1 cellular context compared by ENCODE assay signal in the genomic region with DNA sequence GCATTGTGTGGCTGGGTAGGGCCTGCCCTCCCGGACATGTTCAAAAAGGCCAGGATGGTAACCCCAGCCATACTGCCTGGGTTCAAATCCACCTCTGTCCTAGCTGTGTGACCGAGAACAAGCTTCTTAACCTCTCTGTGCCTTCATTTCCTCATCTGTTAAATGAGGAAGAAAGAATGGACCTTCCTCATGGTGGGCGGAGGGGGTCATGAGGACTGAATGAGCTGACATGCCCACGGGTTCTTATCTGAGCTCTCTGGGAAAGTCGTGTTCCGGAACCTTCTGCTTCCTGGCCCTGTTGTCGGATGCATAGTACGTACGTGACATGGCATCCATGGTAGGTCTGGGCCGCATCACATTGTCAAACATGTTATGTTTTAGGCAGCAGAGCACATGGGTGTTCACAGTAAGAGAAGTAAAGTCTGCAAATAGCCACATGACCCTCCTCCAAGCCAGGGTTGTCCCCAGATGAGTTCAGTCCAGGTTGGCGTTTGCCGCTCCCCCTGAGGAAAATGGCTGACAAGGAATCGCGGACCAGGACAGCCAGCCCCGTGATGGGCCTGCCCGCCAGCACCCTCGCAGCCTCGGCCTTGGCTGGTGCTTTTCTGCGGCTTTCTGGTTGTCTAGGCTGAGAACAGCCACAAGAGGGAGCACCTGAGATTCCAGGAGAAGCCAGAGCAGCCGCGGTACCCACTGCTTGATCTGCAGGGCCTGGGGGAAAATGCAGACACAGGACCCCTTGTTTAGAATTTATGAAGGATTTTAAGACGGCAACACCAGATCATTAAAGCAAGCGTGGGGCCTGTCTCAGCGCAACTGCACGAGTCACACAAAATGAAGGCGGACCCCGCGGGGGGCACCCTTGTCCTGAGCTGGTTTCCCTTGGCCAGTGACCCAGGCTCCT.
A peak's percentile ranks its signal among the peaks of the same experiment; 100 is the strongest.
TF ChIP-seq lines count a peak whose summit lies in the region.

No MANE protein-coding gene starts in this region.

TF ChIP-seq in HepG2, 621 proteins besides CTCF, POLR2A, EP300 and RAD21 (continued from another document and continues in another):
- TF ChIP-seq, protein P1, sequence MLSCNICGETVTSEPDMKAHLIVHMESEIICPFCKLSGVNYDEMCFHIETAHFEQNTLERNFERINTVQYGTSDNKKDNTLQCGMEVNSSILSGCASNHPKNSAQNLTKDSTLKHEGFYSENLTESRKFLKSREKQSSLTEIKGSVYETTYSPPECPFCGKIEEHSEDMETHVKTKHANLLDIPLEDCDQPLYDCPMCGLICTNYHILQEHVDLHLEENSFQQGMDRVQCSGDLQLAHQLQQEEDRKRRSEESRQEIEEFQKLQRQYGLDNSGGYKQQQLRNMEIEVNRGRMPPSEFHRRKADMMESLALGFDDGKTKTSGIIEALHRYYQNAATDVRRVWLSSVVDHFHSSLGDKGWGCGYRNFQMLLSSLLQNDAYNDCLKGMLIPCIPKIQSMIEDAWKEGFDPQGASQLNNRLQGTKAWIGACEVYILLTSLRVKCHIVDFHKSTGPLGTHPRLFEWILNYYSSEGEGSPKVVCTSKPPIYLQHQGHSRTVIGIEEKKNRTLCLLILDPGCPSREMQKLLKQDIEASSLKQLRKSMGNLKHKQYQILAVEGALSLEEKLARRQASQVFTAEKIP (CRISPR knock-in tag; IDR thresholded peaks at IDR 0.05; ENCODE audit: borderline replicate concordance), result no peak
- TF ChIP-seq, protein P2, sequence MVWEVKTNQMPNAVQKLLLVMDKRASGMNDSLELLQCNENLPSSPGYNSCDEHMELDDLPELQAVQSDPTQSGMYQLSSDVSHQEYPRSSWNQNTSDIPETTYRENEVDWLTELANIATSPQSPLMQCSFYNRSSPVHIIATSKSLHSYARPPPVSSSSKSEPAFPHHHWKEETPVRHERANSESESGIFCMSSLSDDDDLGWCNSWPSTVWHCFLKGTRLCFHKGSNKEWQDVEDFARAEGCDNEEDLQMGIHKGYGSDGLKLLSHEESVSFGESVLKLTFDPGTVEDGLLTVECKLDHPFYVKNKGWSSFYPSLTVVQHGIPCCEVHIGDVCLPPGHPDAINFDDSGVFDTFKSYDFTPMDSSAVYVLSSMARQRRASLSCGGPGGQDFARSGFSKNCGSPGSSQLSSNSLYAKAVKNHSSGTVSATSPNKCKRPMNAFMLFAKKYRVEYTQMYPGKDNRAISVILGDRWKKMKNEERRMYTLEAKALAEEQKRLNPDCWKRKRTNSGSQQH (CRISPR knock-in tag; IDR thresholded peaks at IDR 0.05; ENCODE audit: low read depth), result no peak
- TF ChIP-seq ZNF430 (CRISPR knock-in tag; IDR thresholded peaks at IDR 0.05) (no peak), DR1 (CRISPR knock-in tag; IDR thresholded peaks at IDR 0.05) (0 out of 2 replicates have a peak, but pooled peaks have one; percentile 44), ELF1 (CRISPR knock-in tag; IDR thresholded peaks at IDR 0.05) (0 out of 2 replicates have a peak, but pooled peaks have one; percentile 23), SP2 (CRISPR knock-in tag; IDR thresholded peaks at IDR 0.05) (no peak), CREM (IDR thresholded peaks at IDR 0.05) (no peak), CREM (CRISPR knock-in tag; IDR thresholded peaks at IDR 0.05) (no peak), REPIN1 (CRISPR knock-in tag; IDR thresholded peaks at IDR 0.05; ENCODE audit: borderline replicate concordance, low read depth) (0 out of 2 replicates have a peak, but pooled peaks have one; percentile 66), MIER3 (CRISPR knock-in tag; IDR thresholded peaks at IDR 0.05; ENCODE audit: borderline replicate concordance) (no peak), ARID2 (CRISPR knock-in tag; IDR thresholded peaks at IDR 0.05; ENCODE audit: borderline replicate concordance) (no peak), ZNF660 (CRISPR knock-in tag; IDR thresholded peaks at IDR 0.05; ENCODE audit: borderline replicate concordance, low read depth) (no peak), ZNF558 (CRISPR knock-in tag; IDR thresholded peaks at IDR 0.05; ENCODE audit: borderline replicate concordance) (no peak), ZNF121 (CRISPR knock-in tag; IDR thresholded peaks at IDR 0.05) (peak; percentile 92), HNRNPLL (IDR thresholded peaks at IDR 0.05; ENCODE audit: low read depth, low read length, poor library complexity, severe bottlenecking) (no peak), RAD51 (IDR thresholded peaks at IDR 0.05; ENCODE audit: borderline replicate concordance) (no peak), STAT5B (CRISPR knock-in tag; IDR thresholded peaks at IDR 0.05) (no peak), ZBTB8A (CRISPR knock-in tag; IDR thresholded peaks at IDR 0.05; ENCODE audit: borderline replicate concordance, low read depth) (no peak), ZNF317 (CRISPR knock-in tag; IDR thresholded peaks at IDR 0.05) (peak; percentile 64; the same call in 1 of the 2 replicates), ZNF792 (CRISPR knock-in tag; IDR thresholded peaks at IDR 0.05) (no peak), NR1H2 (CRISPR knock-in tag; IDR thresholded peaks at IDR 0.05; ENCODE audit: borderline replicate concordance, low read depth) (no peak), CEBPB (IDR thresholded peaks at IDR 0.05; ENCODE audit: borderline replicate concordance, low read depth, low read length) (no peak)
- TF ChIP-seq, protein P3, sequence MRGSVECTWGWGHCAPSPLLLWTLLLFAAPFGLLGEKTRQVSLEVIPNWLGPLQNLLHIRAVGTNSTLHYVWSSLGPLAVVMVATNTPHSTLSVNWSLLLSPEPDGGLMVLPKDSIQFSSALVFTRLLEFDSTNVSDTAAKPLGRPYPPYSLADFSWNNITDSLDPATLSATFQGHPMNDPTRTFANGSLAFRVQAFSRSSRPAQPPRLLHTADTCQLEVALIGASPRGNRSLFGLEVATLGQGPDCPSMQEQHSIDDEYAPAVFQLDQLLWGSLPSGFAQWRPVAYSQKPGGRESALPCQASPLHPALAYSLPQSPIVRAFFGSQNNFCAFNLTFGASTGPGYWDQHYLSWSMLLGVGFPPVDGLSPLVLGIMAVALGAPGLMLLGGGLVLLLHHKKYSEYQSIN (CRISPR knock-in tag; IDR thresholded peaks at IDR 0.05; ENCODE audit: borderline replicate concordance), result no peak
- TF ChIP-seq, protein P4, sequence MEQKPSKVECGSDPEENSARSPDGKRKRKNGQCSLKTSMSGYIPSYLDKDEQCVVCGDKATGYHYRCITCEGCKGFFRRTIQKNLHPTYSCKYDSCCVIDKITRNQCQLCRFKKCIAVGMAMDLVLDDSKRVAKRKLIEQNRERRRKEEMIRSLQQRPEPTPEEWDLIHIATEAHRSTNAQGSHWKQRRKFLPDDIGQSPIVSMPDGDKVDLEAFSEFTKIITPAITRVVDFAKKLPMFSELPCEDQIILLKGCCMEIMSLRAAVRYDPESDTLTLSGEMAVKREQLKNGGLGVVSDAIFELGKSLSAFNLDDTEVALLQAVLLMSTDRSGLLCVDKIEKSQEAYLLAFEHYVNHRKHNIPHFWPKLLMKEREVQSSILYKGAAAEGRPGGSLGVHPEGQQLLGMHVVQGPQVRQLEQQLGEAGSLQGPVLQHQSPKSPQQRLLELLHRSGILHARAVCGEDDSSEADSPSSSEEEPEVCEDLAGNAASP (CRISPR knock-in tag; IDR thresholded peaks at IDR 0.05; ENCODE audit: borderline replicate concordance), result no peak; the same call in 1 of the 2 replicates
- TF ChIP-seq, protein P5, sequence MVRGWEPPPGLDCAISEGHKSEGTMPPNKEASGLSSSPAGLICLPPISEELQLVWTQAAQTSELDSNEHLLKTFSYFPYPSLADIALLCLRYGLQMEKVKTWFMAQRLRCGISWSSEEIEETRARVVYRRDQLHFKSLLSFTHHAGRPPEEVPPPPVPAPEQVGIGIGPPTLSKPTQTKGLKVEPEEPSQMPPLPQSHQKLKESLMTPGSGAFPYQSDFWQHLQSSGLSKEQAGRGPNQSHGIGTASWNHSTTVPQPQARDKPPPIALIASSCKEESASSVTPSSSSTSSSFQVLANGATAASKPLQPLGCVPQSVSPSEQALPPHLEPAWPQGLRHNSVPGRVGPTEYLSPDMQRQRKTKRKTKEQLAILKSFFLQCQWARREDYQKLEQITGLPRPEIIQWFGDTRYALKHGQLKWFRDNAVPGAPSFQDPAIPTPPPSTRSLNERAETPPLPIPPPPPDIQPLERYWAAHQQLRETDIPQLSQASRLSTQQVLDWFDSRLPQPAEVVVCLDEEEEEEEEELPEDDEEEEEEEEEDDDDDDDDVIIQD (CRISPR knock-in tag; IDR thresholded peaks at IDR 0.05; ENCODE audit: low read depth), result no peak
- TF ChIP-seq, protein P6, sequence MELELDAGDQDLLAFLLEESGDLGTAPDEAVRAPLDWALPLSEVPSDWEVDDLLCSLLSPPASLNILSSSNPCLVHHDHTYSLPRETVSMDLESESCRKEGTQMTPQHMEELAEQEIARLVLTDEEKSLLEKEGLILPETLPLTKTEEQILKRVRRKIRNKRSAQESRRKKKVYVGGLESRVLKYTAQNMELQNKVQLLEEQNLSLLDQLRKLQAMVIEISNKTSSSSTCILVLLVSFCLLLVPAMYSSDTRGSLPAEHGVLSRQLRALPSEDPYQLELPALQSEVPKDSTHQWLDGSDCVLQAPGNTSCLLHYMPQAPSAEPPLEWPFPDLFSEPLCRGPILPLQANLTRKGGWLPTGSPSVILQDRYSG (CRISPR knock-in tag; IDR thresholded peaks at IDR 0.05), result no peak
- TF ChIP-seq, protein P7, sequence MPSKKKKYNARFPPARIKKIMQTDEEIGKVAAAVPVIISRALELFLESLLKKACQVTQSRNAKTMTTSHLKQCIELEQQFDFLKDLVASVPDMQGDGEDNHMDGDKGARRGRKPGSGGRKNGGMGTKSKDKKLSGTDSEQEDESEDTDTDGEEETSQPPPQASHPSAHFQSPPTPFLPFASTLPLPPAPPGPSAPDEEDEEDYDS (CRISPR knock-in tag; IDR thresholded peaks at IDR 0.05), result no peak
- TF ChIP-seq, protein P8, sequence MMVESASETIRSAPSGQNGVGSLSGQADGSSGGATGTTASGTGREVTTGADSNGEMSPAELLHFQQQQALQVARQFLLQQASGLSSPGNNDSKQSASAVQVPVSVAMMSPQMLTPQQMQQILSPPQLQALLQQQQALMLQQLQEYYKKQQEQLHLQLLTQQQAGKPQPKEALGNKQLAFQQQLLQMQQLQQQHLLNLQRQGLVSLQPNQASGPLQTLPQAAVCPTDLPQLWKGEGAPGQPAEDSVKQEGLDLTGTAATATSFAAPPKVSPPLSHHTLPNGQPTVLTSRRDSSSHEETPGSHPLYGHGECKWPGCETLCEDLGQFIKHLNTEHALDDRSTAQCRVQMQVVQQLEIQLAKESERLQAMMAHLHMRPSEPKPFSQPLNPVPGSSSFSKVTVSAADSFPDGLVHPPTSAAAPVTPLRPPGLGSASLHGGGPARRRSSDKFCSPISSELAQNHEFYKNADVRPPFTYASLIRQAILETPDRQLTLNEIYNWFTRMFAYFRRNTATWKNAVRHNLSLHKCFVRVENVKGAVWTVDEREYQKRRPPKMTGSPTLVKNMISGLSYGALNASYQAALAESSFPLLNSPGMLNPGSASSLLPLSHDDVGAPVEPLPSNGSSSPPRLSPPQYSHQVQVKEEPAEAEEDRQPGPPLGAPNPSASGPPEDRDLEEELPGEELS (CRISPR knock-in tag; IDR thresholded peaks at IDR 0.05), result no peak
- TF ChIP-seq, protein P9, sequence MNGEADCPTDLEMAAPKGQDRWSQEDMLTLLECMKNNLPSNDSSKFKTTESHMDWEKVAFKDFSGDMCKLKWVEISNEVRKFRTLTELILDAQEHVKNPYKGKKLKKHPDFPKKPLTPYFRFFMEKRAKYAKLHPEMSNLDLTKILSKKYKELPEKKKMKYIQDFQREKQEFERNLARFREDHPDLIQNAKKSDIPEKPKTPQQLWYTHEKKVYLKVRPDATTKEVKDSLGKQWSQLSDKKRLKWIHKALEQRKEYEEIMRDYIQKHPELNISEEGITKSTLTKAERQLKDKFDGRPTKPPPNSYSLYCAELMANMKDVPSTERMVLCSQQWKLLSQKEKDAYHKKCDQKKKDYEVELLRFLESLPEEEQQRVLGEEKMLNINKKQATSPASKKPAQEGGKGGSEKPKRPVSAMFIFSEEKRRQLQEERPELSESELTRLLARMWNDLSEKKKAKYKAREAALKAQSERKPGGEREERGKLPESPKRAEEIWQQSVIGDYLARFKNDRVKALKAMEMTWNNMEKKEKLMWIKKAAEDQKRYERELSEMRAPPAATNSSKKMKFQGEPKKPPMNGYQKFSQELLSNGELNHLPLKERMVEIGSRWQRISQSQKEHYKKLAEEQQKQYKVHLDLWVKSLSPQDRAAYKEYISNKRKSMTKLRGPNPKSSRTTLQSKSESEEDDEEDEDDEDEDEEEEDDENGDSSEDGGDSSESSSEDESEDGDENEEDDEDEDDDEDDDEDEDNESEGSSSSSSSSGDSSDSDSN (CRISPR knock-in tag; IDR thresholded peaks at IDR 0.05), result peak; percentile 73
- TF ChIP-seq, protein P10, sequence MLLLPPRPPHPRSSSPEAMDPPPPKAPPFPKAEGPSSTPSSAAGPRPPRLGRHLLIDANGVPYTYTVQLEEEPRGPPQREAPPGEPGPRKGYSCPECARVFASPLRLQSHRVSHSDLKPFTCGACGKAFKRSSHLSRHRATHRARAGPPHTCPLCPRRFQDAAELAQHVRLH (CRISPR knock-in tag; IDR thresholded peaks at IDR 0.05; ENCODE audit: borderline replicate concordance, low read depth), result no peak
- TF ChIP-seq, protein P11, sequence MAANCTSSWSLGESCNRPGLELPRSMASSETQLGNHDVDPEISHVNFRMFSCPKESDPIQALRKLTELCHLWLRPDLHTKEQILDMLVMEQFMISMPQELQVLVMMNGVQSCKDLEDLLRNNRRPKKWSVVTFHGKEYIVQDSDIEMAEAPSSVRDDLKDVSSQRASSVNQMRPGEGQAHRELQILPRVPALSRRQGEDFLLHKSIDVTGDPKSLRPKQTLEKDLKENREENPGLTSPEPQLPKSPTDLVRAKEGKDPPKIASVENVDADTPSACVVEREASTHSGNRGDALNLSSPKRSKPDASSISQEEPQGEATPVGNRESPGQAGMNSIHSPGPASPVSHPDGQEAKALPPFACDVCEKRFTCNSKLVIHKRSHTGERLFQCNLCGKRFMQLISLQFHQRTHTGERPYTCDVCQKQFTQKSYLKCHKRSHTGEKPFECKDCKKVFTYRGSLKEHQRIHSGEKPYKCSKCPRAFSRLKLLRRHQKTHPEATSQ (CRISPR knock-in tag; IDR thresholded peaks at IDR 0.05; ENCODE audit: borderline replicate concordance), result no peak
- TF ChIP-seq, protein P12, sequence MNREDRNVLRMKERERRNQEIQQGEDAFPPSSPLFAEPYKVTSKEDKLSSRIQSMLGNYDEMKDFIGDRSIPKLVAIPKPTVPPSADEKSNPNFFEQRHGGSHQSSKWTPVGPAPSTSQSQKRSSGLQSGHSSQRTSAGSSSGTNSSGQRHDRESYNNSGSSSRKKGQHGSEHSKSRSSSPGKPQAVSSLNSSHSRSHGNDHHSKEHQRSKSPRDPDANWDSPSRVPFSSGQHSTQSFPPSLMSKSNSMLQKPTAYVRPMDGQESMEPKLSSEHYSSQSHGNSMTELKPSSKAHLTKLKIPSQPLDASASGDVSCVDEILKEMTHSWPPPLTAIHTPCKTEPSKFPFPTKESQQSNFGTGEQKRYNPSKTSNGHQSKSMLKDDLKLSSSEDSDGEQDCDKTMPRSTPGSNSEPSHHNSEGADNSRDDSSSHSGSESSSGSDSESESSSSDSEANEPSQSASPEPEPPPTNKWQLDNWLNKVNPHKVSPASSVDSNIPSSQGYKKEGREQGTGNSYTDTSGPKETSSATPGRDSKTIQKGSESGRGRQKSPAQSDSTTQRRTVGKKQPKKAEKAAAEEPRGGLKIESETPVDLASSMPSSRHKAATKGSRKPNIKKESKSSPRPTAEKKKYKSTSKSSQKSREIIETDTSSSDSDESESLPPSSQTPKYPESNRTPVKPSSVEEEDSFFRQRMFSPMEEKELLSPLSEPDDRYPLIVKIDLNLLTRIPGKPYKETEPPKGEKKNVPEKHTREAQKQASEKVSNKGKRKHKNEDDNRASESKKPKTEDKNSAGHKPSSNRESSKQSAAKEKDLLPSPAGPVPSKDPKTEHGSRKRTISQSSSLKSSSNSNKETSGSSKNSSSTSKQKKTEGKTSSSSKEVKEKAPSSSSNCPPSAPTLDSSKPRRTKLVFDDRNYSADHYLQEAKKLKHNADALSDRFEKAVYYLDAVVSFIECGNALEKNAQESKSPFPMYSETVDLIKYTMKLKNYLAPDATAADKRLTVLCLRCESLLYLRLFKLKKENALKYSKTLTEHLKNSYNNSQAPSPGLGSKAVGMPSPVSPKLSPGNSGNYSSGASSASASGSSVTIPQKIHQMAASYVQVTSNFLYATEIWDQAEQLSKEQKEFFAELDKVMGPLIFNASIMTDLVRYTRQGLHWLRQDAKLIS (CRISPR knock-in tag; IDR thresholded peaks at IDR 0.05), result no peak
